Comparison of ENCODE assay signal across 18 cellular contexts in the genomic region with DNA sequence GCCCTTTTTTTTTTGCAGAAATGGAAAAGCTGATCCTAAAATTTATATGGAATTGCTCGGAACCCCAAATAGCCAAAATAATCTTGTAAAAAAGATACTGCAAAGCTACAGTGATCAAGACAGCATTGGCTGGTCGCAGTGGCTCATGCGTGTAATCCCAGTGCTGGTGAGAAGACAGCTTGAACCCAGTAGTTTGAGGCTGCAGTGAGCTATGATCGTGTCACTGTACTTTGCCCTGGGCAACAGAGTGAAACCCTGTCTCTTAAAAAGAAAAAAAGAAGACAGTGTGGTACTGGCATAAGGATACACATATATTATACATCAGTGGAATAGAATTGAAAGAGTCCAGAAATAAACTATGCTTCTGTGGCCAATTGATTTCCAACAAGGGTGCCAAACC. TPM values are rescaled to one million over a fixed set of nuclear protein-coding genes. Genes with fewer than 3 reads are reported as not detected.
DNase-seq lines count a peak whose midpoint lies in the region; ATAC-seq and TF ChIP-seq lines count a peak whose summit lies in the region.
"Had no signal": no experiment of that assay in that cellular context is flagged by ENCODE, and none has a peak within 500 bp of the region (broad histone marks: within the 10 kb centered on the region; RNA-seq: fewer than 3 reads in every experiment).

No MANE protein-coding gene starts in this region.

- H3K27me3 Mint-ChIP-seq in activated CD8-positive, alpha-beta memory T cell treated with anti-CD3 and anti-CD28 coated beads, Interleukin-2, amount 10 ng/mL, durations not matched to agents 7 days and 5 days = no peaks in the 10 kb centered on the region
- H3K27me3 Mint-ChIP-seq in T-helper 17 cell = no peaks in the 10 kb centered on the region
- H3K27me3 Mint-ChIP-seq in naive thymus-derived CD8-positive, alpha-beta T cell = no peaks in the 10 kb centered on the region
- H3K27me3 Mint-ChIP-seq: effector memory CD8-positive, alpha-beta T cell had no signal

- CTCF ChIA-PET in activated CD8-positive, alpha-beta memory T cell treated with anti-CD3 and anti-CD28 coated beads, Interleukin-2, amount 10 ng/mL, durations not matched to agents 7 days and 5 days (lab: Charles Lee) = interaction anchor here (0.9 to 15.5 kb wide), 8 partner anchors 12 to 151 kb away, joined by 3 to 164 read pairs (median 4); a partner anchor contains a TSS

- peaks cover 20% of the 10 kb centered on the region for H3K36me3 ChIP-seq in GM06990 (ENCODE audit: control insufficient read depth, insufficient read depth, low read length)
- H3K36me3 ChIP-seq: brain microvascular endothelial cell, esophagus muscularis mucosa, gastrocnemius medialis, lower lobe of right lung had no signal

- H3K9me3 ChIP-seq in T-helper 17 cell (ENCODE audit: control insufficient read depth, low read length, poor library complexity, severe bottlenecking) = no peaks in the 10 kb centered on the region
- H3K9me3 ChIP-seq: esophagus muscularis mucosa, gastrocnemius medialis, lower lobe of right lung had no signal

- H3K36me3 Mint-ChIP-seq in activated CD8-positive, alpha-beta memory T cell treated with anti-CD3 and anti-CD28 coated beads, Interleukin-2, amount 10 ng/mL, durations not matched to agents 7 days and 5 days = peaks cover 69% of the 10 kb centered on the region
- peaks cover 16% of the 10 kb centered on the region for H3K36me3 Mint-ChIP-seq in T-helper 17 cell (ENCODE audit: low read depth)
- H3K36me3 Mint-ChIP-seq in naive thymus-derived CD8-positive, alpha-beta T cell = peaks cover 0 to 45% (median 11%) of the 10 kb centered on the region in 3 donors

- POLR2A ChIA-PET in naive thymus-derived CD8-positive, alpha-beta T cell (lab: Charles Lee) = interaction anchor here (0.9 to 18.3 kb wide), 9 partner anchors 11 to 119 kb away, joined by 3 to 338 read pairs (median 5); a partner anchor contains a TSS

- peak overlapping the region; percentile 35 for H3K4me3 Mint-ChIP-seq in activated CD8-positive, alpha-beta memory T cell treated with anti-CD3 and anti-CD28 coated beads, Interleukin-2, amount 10 ng/mL, durations not matched to agents 7 days and 5 days
- no peak overlapping the region for H3K4me3 Mint-ChIP-seq in T-helper 17 cell
- H3K4me3 Mint-ChIP-seq in naive thymus-derived CD8-positive, alpha-beta T cell = peak overlapping the region in 7 of 10 donors; percentile 28 to 73 (median 45)

- peak overlapping the region; percentile 76 for H3K27ac Mint-ChIP-seq in activated CD8-positive, alpha-beta memory T cell treated with anti-CD3 and anti-CD28 coated beads, Interleukin-2, amount 10 ng/mL, durations not matched to agents 7 days and 5 days
- peak overlapping the region; percentile 97 for H3K27ac Mint-ChIP-seq in T-helper 17 cell
- peak overlapping the region in 9 of 10 donors; percentile 4 to 96 (median 67) for H3K27ac Mint-ChIP-seq in naive thymus-derived CD8-positive, alpha-beta T cell

- H3K4me1 Mint-ChIP-seq in activated CD8-positive, alpha-beta memory T cell treated with anti-CD3 and anti-CD28 coated beads, Interleukin-2, amount 10 ng/mL, durations not matched to agents 7 days and 5 days = peaks cover 74% of the 10 kb centered on the region
- H3K4me1 Mint-ChIP-seq in T-helper 17 cell = peaks cover 66% of the 10 kb centered on the region
- peaks cover 44 to 90% (median 78%) of the 10 kb centered on the region in 4 donors for H3K4me1 Mint-ChIP-seq in naive thymus-derived CD8-positive, alpha-beta T cell

- no peaks in the 10 kb centered on the region for H3K9me3 Mint-ChIP-seq in activated CD8-positive, alpha-beta memory T cell treated with anti-CD3 and anti-CD28 coated beads, Interleukin-2, amount 10 ng/mL, durations not matched to agents 7 days and 5 days (ENCODE audit: low read depth)
- H3K9me3 Mint-ChIP-seq in naive thymus-derived CD8-positive, alpha-beta T cell = no peaks in the 10 kb centered on the region
- H3K9me3 Mint-ChIP-seq: effector memory CD8-positive, alpha-beta T cell had no signal

- no peak for DNase-seq in activated CD8-positive, alpha-beta memory T cell treated with anti-CD3 and anti-CD28 coated beads, Interleukin-2, amount 10 ng/mL, durations not matched to agents 7 days and 5 days
- DNase-seq in activated CD8-positive, alpha-beta memory T cell treated with anti-CD3 and anti-CD28 coated beads, Interleukin-2, amount 50 U/mL, for 4 hours = no peak
- DNase-seq in GM06990 (ENCODE audit: extremely low read depth, insufficient read length) = no peak
- no peak for DNase-seq in T-helper 17 cell
- DNase-seq in naive thymus-derived CD8-positive, alpha-beta T cell = no peak
- DNase-seq in HK-2 (ENCODE audit: unreplicated experiment) = no peak
- no peak for DNase-seq in NCI-H1694 (lab: John Stamatoyannopoulos, UW)
- DNase-seq: brain microvascular endothelial cell; DMS 273 treated with DMSO at 0.1 percent for 48 hours; effector memory CD8-positive, alpha-beta T cell; gastrocnemius medialis; GM23248; islet precursor cell; lower lobe of right lung; NCI-H1694 treated with DMSO at 0.1 percent for 48 hours; T1000 had no signal

- TF ChIP-seq CTCF in GM06990 (IDR thresholded peaks at IDR 0.05; ENCODE audit: insufficient read depth, low read length, poor library complexity, severe bottlenecking) = no peak

- no peaks in the 10 kb centered on the region for H3K27me3 ChIP-seq in GM06990 (replicated peaks; ENCODE audit: control insufficient read depth, insufficient read depth, low read length)
- H3K27me3 ChIP-seq: brain microvascular endothelial cell, esophagus muscularis mucosa had no signal

- ATAC-seq in activated CD8-positive, alpha-beta memory T cell treated with anti-CD3 and anti-CD28 coated beads, Interleukin-2, amount 10 ng/mL, durations not matched to agents 7 days and 5 days = no peak
- ATAC-seq in T-helper 17 cell (no peak), HG03196 (IDR thresholded peaks at IDR 0.05; ENCODE audit: unreplicated experiment) (no peak)
- no peak for ATAC-seq in naive thymus-derived CD8-positive, alpha-beta T cell
- ATAC-seq: gastrocnemius medialis, lower lobe of right lung had no signal

- H3K4me3 ChIP-seq in GM06990 (replicated peaks; ENCODE audit: low read depth, low read length) = peak overlapping the region; percentile 37
- H3K4me3 ChIP-seq: esophagus muscularis mucosa, gastrocnemius medialis, GM23248, lower lobe of right lung had no signal

RNA-seq across cellular contexts. Expression of a gene that starts 5.4 kb away (rescaled TPM):
- total RNA-seq in activated CD8-positive, alpha-beta memory T cell treated with anti-CD3 and anti-CD28 coated beads, Interleukin-2, amount 10 ng/mL, durations not matched to agents 7 days and 5 days = 100 to 1,000 TPM; 567 to 729 TPM
- 100 to 1,000 TPM; 306 to 367 TPM for total RNA-seq in T-helper 17 cell
- 100 to 1,000 TPM; 353 to 362 TPM for total RNA-seq in naive thymus-derived CD8-positive, alpha-beta T cell
- polyA plus RNA-seq in naive thymus-derived CD8-positive, alpha-beta T cell = 100 to 1,000 TPM; 202 to 219 (median 206) TPM

RNA-seq across cellular contexts. Expression of a gene that starts 20.9 kb away (rescaled TPM):
- 10 to 100 TPM; 19.6 to 28.1 TPM for total RNA-seq in activated CD8-positive, alpha-beta memory T cell treated with anti-CD3 and anti-CD28 coated beads, Interleukin-2, amount 10 ng/mL, durations not matched to agents 7 days and 5 days
- total RNA-seq in T-helper 17 cell = 10 to 100 TPM; 57.2 to 61.0 TPM
- 10 to 100 TPM; 50.8 to 53.4 TPM for total RNA-seq in naive thymus-derived CD8-positive, alpha-beta T cell
- 1 to 10 TPM; 1.1 to 1.3 (median 1.2) TPM for polyA plus RNA-seq in naive thymus-derived CD8-positive, alpha-beta T cell

RNA-seq across cellular contexts. Expression of a gene that starts 21.1 kb away (rescaled TPM):
- 10 to 100 TPM; 35.8 to 47.0 TPM for total RNA-seq in activated CD8-positive, alpha-beta memory T cell treated with anti-CD3 and anti-CD28 coated beads, Interleukin-2, amount 10 ng/mL, durations not matched to agents 7 days and 5 days
- 10 to 100 TPM; 24.3 to 34.6 TPM for total RNA-seq in T-helper 17 cell
- total RNA-seq in naive thymus-derived CD8-positive, alpha-beta T cell = 100 to 1,000 TPM; 112 to 113 TPM
- 1 to 10 TPM; 2.8 to 3.5 (median 3.1) TPM for polyA plus RNA-seq in naive thymus-derived CD8-positive, alpha-beta T cell

RNA-seq across cellular contexts. Expression of a gene that starts 30.4 kb away (rescaled TPM):
- 10 to 100 TPM; 29.4 to 38.8 TPM for total RNA-seq in activated CD8-positive, alpha-beta memory T cell treated with anti-CD3 and anti-CD28 coated beads, Interleukin-2, amount 10 ng/mL, durations not matched to agents 7 days and 5 days
- 10 to 100 TPM; 57.6 to 57.8 TPM for total RNA-seq in T-helper 17 cell
- total RNA-seq in naive thymus-derived CD8-positive, alpha-beta T cell = 10 to 100 TPM; 57.8 to 60.4 TPM
- 10 to 100 TPM in 1 of 3 donors, 1 to 10 TPM in 2; 1.6 to 12.7 (median 3.8) TPM for polyA plus RNA-seq in naive thymus-derived CD8-positive, alpha-beta T cell
